13 cellular contexts compared by ENCODE assay signal in the genomic region with DNA sequence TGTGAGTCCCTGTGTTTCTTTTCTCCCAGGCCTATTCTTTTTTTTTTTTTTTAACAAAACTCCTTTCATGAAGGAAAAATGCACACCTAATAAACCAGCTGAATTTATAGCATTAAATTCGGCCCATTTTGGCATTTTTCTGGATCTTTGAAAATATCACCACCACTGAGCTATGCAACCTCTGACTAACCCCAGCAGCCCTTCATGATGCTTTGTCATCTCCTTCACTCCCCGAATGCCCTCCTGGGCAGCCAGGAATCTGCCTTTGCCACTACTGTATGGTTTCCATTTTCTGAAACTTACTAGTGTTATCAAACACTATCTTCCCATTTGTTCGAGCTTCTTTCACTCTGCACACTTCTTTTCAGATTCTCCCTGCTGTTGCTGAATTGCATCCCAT.
"Had no signal": no experiment of that assay in that cellular context is flagged by ENCODE, and none has a peak within 500 bp of the region (broad histone marks: within the 10 kb centered on the region; RNA-seq: fewer than 3 reads in every experiment).

No MANE protein-coding gene starts in this region.

- H3K27ac ChIP-seq: body of pancreas, hepatocyte, thyroid gland had no signal

- H3K4me3 ChIP-seq: body of pancreas, hepatocyte, thyroid gland had no signal

- H3K36me3 Mint-ChIP-seq: activated naive CD8-positive, alpha-beta T cell treated with anti-CD3 and anti-CD28 coated beads, Interleukin-2, amount 10 ng/mL, durations not matched to agents 7 days and 5 days had no signal

- H3K9me3 Mint-ChIP-seq: activated CD4-positive, alpha-beta T cell treated with anti-CD3 and anti-CD28 coated beads, Interleukin-2, amount 10 ng/mL, durations not matched to agents 7 days and 5 days; activated naive CD8-positive, alpha-beta T cell treated with anti-CD3 and anti-CD28 coated beads, Interleukin-2, amount 10 ng/mL, durations not matched to agents 7 days and 5 days; activated T-cell treated with anti-CD3 and anti-CD28 coated beads, Interleukin-2, amount 50 U/mL, for 24 hours; activated T-helper 2 cell treated with anti-CD3 and anti-CD28 coated beads, Interferon-gamma antibody, Interleukin-2, Interleukin-4, amounts not matched to agents 10 μg/mL and 5 μg/mL and 100 μg/mL, durations not matched to agents 14 hours and 24 hours and 36 hours; effector memory CD8-positive, alpha-beta T cell; T-helper 2 cell treated with Interferon-gamma antibody and Interleukin-4, amounts not matched to agents 5 μg/mL and 100 μg/mL, for 36 hours had no signal

- H3K27ac Mint-ChIP-seq: activated CD4-positive, alpha-beta T cell treated with anti-CD3 and anti-CD28 coated beads, Interleukin-2, amount 10 ng/mL, durations not matched to agents 7 days and 5 days; activated CD8-positive, alpha-beta T cell treated with anti-CD3 and anti-CD28 coated beads, Interleukin-2, amount 10 ng/mL, durations not matched to agents 7 days and 5 days; activated naive CD8-positive, alpha-beta T cell treated with anti-CD3 and anti-CD28 coated beads, Interleukin-2, amount 10 ng/mL, durations not matched to agents 7 days and 5 days; activated T-cell treated with anti-CD3 and anti-CD28 coated beads, Interleukin-2, amount 50 U/mL, for 24 hours; activated T-helper 2 cell treated with anti-CD3 and anti-CD28 coated beads, Interferon-gamma antibody, Interleukin-2, Interleukin-4, amounts not matched to agents 10 μg/mL and 5 μg/mL and 100 μg/mL, durations not matched to agents 14 hours and 24 hours and 36 hours; effector memory CD8-positive, alpha-beta T cell; nephron; T-helper 2 cell treated with Interferon-gamma antibody and Interleukin-4, amounts not matched to agents 5 μg/mL and 100 μg/mL, for 36 hours had no signal

- H3K27me3 ChIP-seq: body of pancreas, thyroid gland had no signal

- H3K4me3 Mint-ChIP-seq: activated CD4-positive, alpha-beta T cell treated with anti-CD3 and anti-CD28 coated beads, Interleukin-2, amount 10 ng/mL, durations not matched to agents 7 days and 5 days; activated CD8-positive, alpha-beta T cell treated with anti-CD3 and anti-CD28 coated beads, Interleukin-2, amount 10 ng/mL, durations not matched to agents 7 days and 5 days; activated naive CD8-positive, alpha-beta T cell treated with anti-CD3 and anti-CD28 coated beads, Interleukin-2, amount 10 ng/mL, durations not matched to agents 7 days and 5 days; activated T-cell treated with anti-CD3 and anti-CD28 coated beads, Interleukin-2, amount 50 U/mL, for 24 hours; effector memory CD8-positive, alpha-beta T cell; nephron; T-helper 2 cell treated with Interferon-gamma antibody and Interleukin-4, amounts not matched to agents 5 μg/mL and 100 μg/mL, for 36 hours had no signal

- H3K36me3 ChIP-seq: thyroid gland had no signal

- H3K4me1 ChIP-seq: body of pancreas, thyroid gland had no signal

- H3K4me2 ChIP-seq: hepatocyte had no signal

- ATAC-seq: activated CD8-positive, alpha-beta T cell treated with anti-CD3 and anti-CD28 coated beads, Interleukin-2, amount 10 ng/mL, durations not matched to agents 7 days and 5 days; body of pancreas had no signal

- H2AFZ ChIP-seq: hepatocyte had no signal

- DNase-seq: activated CD4-positive, alpha-beta T cell treated with anti-CD3 and anti-CD28 coated beads, Interleukin-2, amount 10 ng/mL, durations not matched to agents 7 days and 5 days; activated naive CD4-positive, alpha-beta T cell treated with Interleukin-2 at 50 U/mL for 16 hours; activated naive CD8-positive, alpha-beta T cell treated with anti-CD3 and anti-CD28 coated beads, Interleukin-2, amount 10 ng/mL, durations not matched to agents 7 days and 5 days; activated T-cell treated with anti-CD3 and anti-CD28 coated beads, Interleukin-2, amount 50 U/mL, for 24 hours; effector memory CD8-positive, alpha-beta T cell; stimulated activated naive CD4-positive, alpha-beta T cell; thyroid gland had no signal

- H3K9me3 ChIP-seq: body of pancreas, thyroid gland had no signal

- H3K79me2 ChIP-seq: hepatocyte had no signal

- H3K4me1 Mint-ChIP-seq: activated CD4-positive, alpha-beta T cell treated with anti-CD3 and anti-CD28 coated beads, Interleukin-2, amount 10 ng/mL, durations not matched to agents 7 days and 5 days had no signal
